Comparison of ENCODE assay signal across 19 cellular contexts in genomic region chr2:48464264-48464663, GRCh38.
"Had no signal": no experiment of that assay in that cellular context is flagged by ENCODE, and none has a peak within 500 bp of the region (broad histone marks: within the 10 kb centered on the region; RNA-seq: fewer than 3 reads in every experiment).

No MANE protein-coding gene starts in this region.

- H3K27me3 ChIP-seq: colonic mucosa, esophagus squamous epithelium, heart right ventricle, pancreas, transverse colon, vagina had no signal

- H3K9me3 ChIP-seq: colonic mucosa, esophagus squamous epithelium, heart right ventricle, pancreas, transverse colon, vagina had no signal

- DNase-seq: colonic mucosa; dermis blood vessel endothelial cell; effector memory CD4-positive, alpha-beta T cell; erythroblast; esophagus squamous epithelium; foreskin melanocyte; glutamatergic neuron; heart right ventricle; hippocampal formation; natural killer cell; occipital lobe; pancreas; retina; stimulated activated CD4-positive, alpha-beta T cell treated with anti-CD3 and anti-CD28 coated beads, Interleukin-4, amount 100 ng/mL, for 4 hours; stimulated activated naive B cell treated with anti-CD40 and anti-IgM and Interleukin-4, amounts not matched to agents 10 μg/mL and 1 μg/mL and 100 μg/mL, for 72 hours; transverse colon had no signal

- H3K27ac ChIP-seq: colonic mucosa, esophagus squamous epithelium, heart right ventricle, pancreas, transverse colon, vagina had no signal

- H3K4me1 ChIP-seq: colonic mucosa, esophagus squamous epithelium, pancreas, transverse colon, vagina had no signal

- H3K4me3 ChIP-seq: colonic mucosa, esophagus squamous epithelium, heart right ventricle, lung, pancreas, transverse colon, vagina had no signal

- ATAC-seq: heart right ventricle; natural killer cell; sciatic nerve; stimulated activated naive B cell treated with anti-CD40 and anti-IgM and Interleukin-4, amounts not matched to agents 10 μg/mL and 1 μg/mL and 100 μg/mL, for 72 hours had no signal

- H3K36me3 ChIP-seq: colonic mucosa had no signal
